In genomic region chr12:56635539-56636117, GRCh38 we compare ENCODE assay signal across 9 cellular contexts.
A peak's percentile ranks its signal among the peaks of the same experiment; 100 is the strongest.
DNase-seq lines count a peak whose midpoint lies in the region; ATAC-seq and FAIRE-seq lines count a peak whose summit lies in the region.
"Had no signal": no experiment of that assay in that cellular context is flagged by ENCODE, and none has a peak within 500 bp of the region (broad histone marks: within the 10 kb centered on the region; RNA-seq: fewer than 3 reads in every experiment).

No MANE protein-coding gene starts in this region.

- H3K4me3 Mint-ChIP-seq in activated naive CD4-positive, alpha-beta T cell treated with anti-CD3 and anti-CD28 coated beads, Interleukin-2, amount 10 ng/mL, durations not matched to agents 7 days and 5 days, result peak overlapping the region; percentile 99
- H3K4me3 Mint-ChIP-seq in stimulated activated naive CD8-positive, alpha-beta T cell treated with anti-CD3 and anti-CD28 coated beads, Interleukin-15, amount 100 ng/mL, for 72 hours, result peak overlapping the region; percentile 92 to 94

- H3K4me1 Mint-ChIP-seq in activated naive CD4-positive, alpha-beta T cell treated with anti-CD3 and anti-CD28 coated beads, Interleukin-2, amount 10 ng/mL, durations not matched to agents 7 days and 5 days, result peaks cover 79% of the 10 kb centered on the region
- H3K4me1 Mint-ChIP-seq in stimulated activated naive CD8-positive, alpha-beta T cell treated with anti-CD3 and anti-CD28 coated beads, Interleukin-15, amount 100 ng/mL, for 72 hours, result peaks cover 73% of the 10 kb centered on the region

- no peak for FAIRE-seq in RCC 7860 (lab: Jason Lieb, UNC)
- FAIRE-seq: G401.6 had no signal

- no peaks in the 10 kb centered on the region for H3K9me3 ChIP-seq in iPS-18c (ENCODE audit: control insufficient read depth, insufficient read depth, low read length)

- peak; percentile 8 for ATAC-seq in stimulated activated naive CD8-positive, alpha-beta T cell treated with anti-CD3 and anti-CD28 coated beads, Interleukin-15, amount 100 ng/mL, for 72 hours

- no peaks in the 10 kb centered on the region for H3K27me3 Mint-ChIP-seq in activated naive CD4-positive, alpha-beta T cell treated with anti-CD3 and anti-CD28 coated beads, Interleukin-2, amount 10 ng/mL, durations not matched to agents 7 days and 5 days
- H3K27me3 Mint-ChIP-seq in stimulated activated naive CD8-positive, alpha-beta T cell treated with anti-CD3 and anti-CD28 coated beads, Interleukin-15, amount 100 ng/mL, for 72 hours, result no peaks in the 10 kb centered on the region

- no peaks in the 10 kb centered on the region for H3K9me3 Mint-ChIP-seq in activated naive CD4-positive, alpha-beta T cell treated with anti-CD3 and anti-CD28 coated beads, Interleukin-2, amount 10 ng/mL, durations not matched to agents 7 days and 5 days
- H3K9me3 Mint-ChIP-seq in stimulated activated naive CD8-positive, alpha-beta T cell treated with anti-CD3 and anti-CD28 coated beads, Interleukin-15, amount 100 ng/mL, for 72 hours, result no peaks in the 10 kb centered on the region

- CTCF ChIA-PET in activated naive CD4-positive, alpha-beta T cell treated with anti-CD3 and anti-CD28 coated beads, Interleukin-2, amount 10 ng/mL, durations not matched to agents 7 days and 5 days (lab: Charles Lee), result interaction anchor here (0.8 to 4.2 kb wide), 20 partner anchors 7 to 166 kb away, joined by 3 to 34 read pairs (median 10); partner anchors contain the start of genes ATP5F1B, NACA and RBMS2

- peak; percentile 32 for DNase-seq in activated T-cell treated with anti-CD3 and anti-CD28 coated beads, Interleukin-2, amount 50 U/mL, for 1 hour
- DNase-seq in activated T-cell treated with anti-CD3 and anti-CD28 coated beads for 4 hours (no peak), NCI-H524 treated with DMSO at 0.1 percent for 48 hours (lab: John Stamatoyannopoulos, UW) (no peak), DMS153 (lab: John Stamatoyannopoulos, UW) (no peak), RCC 7860 (ENCODE audit: low spot score) (no peak)
- no peak for DNase-seq in activated naive CD4-positive, alpha-beta T cell treated with anti-CD3 and anti-CD28 coated beads, Interleukin-2, amount 10 ng/mL, durations not matched to agents 7 days and 5 days
- peak in 1 of 2 donors; percentile 38 for DNase-seq in stimulated activated naive CD8-positive, alpha-beta T cell treated with anti-CD3 and anti-CD28 coated beads, Interleukin-15, amount 100 ng/mL, for 72 hours

- H3K36me3 Mint-ChIP-seq in activated naive CD4-positive, alpha-beta T cell treated with anti-CD3 and anti-CD28 coated beads, Interleukin-2, amount 10 ng/mL, durations not matched to agents 7 days and 5 days, result peaks cover 41% of the 10 kb centered on the region

- H3K27ac Mint-ChIP-seq in activated naive CD4-positive, alpha-beta T cell treated with anti-CD3 and anti-CD28 coated beads, Interleukin-2, amount 10 ng/mL, durations not matched to agents 7 days and 5 days, result peak overlapping the region; percentile 97
- peak overlapping the region; percentile 91 to 92 for H3K27ac Mint-ChIP-seq in stimulated activated naive CD8-positive, alpha-beta T cell treated with anti-CD3 and anti-CD28 coated beads, Interleukin-15, amount 100 ng/mL, for 72 hours

- peak overlapping the region; percentile 82 for H3K4me3 ChIP-seq in iPS-18c (ENCODE audit: insufficient read depth, low read depth, low read length)
